Comparison of ENCODE assay signal across 8 cellular contexts in the genomic region with DNA sequence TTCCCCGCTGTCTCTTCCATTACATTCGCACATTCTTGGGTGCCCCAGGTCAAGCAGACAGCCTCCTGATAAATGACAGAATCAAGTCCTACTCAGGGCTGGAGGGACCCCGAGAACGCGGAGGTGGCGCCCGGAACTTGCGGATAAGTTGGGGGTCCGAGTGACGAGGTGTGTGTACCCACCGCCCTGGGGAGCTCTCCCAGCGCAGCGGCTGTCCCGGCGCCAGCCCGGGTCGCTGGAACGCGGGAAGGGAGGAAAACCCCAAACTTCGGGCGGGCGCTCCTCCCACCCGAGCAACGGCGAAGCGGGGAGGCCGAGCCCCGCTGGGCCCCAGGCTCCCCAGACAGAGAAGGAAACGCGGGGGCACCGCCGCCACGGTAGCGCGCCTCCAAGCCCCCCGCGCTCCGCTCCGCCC. TPM values are rescaled to one million over a fixed set of nuclear protein-coding genes. Genes with fewer than 3 reads are reported as not detected.
A peak's percentile ranks its signal among the peaks of the same experiment; 100 is the strongest.
DNase-seq lines count a peak whose midpoint lies in the region; ATAC-seq, FAIRE-seq and TF ChIP-seq lines count a peak whose summit lies in the region.

No MANE protein-coding gene starts in this region.

- H3K9me3 ChIP-seq in right cardiac atrium (ENCODE audit: control insufficient read depth, low read length) (no peaks in the 10 kb centered on the region), small intestine (ENCODE audit: control insufficient read depth, low read depth) (no peaks in the 10 kb centered on the region)

- POLR2A ChIA-PET in activated CD4-positive, alpha-beta memory T cell treated with anti-CD3 and anti-CD28 coated beads for 36 hours (lab: Charles Lee): interaction anchor here (1.3 to 4.2 kb wide), 3 partner anchors 9 to 175 kb away, joined by 6 to 36 read pairs (median 13); partner anchors contain the start of genes FEM1B and PIAS1

- H3K9me3 Mint-ChIP-seq in activated CD4-positive, alpha-beta memory T cell treated with anti-CD3 and anti-CD28 coated beads for 36 hours: no peaks in the 10 kb centered on the region

- CTCF ChIA-PET in activated CD4-positive, alpha-beta memory T cell treated with anti-CD3 and anti-CD28 coated beads for 36 hours (lab: Charles Lee): interaction anchor here (1.2 to 1.7 kb wide), 2 partner anchors 10 to 49 kb away, joined by 3 to 8 read pairs; partner anchors contain the start of gene FEM1B

- H3K27me3 ChIP-seq in right cardiac atrium (ENCODE audit: control insufficient read depth, insufficient read depth): no peaks in the 10 kb centered on the region
- no peaks in the 10 kb centered on the region for H3K27me3 ChIP-seq in small intestine (ENCODE audit: control insufficient read depth in 2 of 2, insufficient read depth in 2 of 2, low read length in 2 of 2)

- no peaks in the 10 kb centered on the region for H3K27me3 Mint-ChIP-seq in activated CD4-positive, alpha-beta memory T cell treated with anti-CD3 and anti-CD28 coated beads for 36 hours

- H3K4me3 ChIP-seq in GM12864 (ENCODE audit: low read depth, low read length): peak overlapping the region; percentile 85
- peak overlapping the region; percentile 74 for H3K4me3 ChIP-seq in right cardiac atrium (ENCODE audit: low read length)
- H3K4me3 ChIP-seq in small intestine (ENCODE audit: low read depth in 1 of 2, low read length in 2 of 2): peak overlapping the region; percentile 82 to 85

- intact Hi-C loops in activated CD4-positive, alpha-beta memory T cell treated with anti-CD3 and anti-CD28 coated beads for 36 hours (cut with micrococcal nuclease): loop anchor here (1.0 to 5.0 kb wide), 4 partner anchors 20 to 367 kb away; partner anchors contain the start of genes FEM1B and PIAS1
- intact Hi-C loops in right cardiac atrium (cut with DNase I): no loop called here

- ATAC-seq in HG03025 (IDR thresholded peaks at IDR 0.05; ENCODE audit: low FRiP score, unreplicated experiment) (peak; percentile 15), right cardiac atrium (peak; percentile 2 to 6), GM18868 (IDR thresholded peaks at IDR 0.05; ENCODE audit: unreplicated experiment) (no peak)

- peaks cover 1% of the 10 kb centered on the region for H3K36me3 Mint-ChIP-seq in activated CD4-positive, alpha-beta memory T cell treated with anti-CD3 and anti-CD28 coated beads for 36 hours

- H3K27ac ChIP-seq in right cardiac atrium (ENCODE audit: low read length) (no peak overlapping the region), small intestine (ENCODE audit: low read depth in 1 of 2, low read length in 1 of 2) (peak overlapping the region in 1 of 2 donors; percentile 89)

- H3K36me3 ChIP-seq in small intestine (ENCODE audit: control insufficient read depth in 2 of 2, insufficient read depth in 2 of 2, low read length in 2 of 2): no peaks in the 10 kb centered on the region

- no peak for FAIRE-seq in small intestine (lab: Jason Lieb, UNC)

- no peak for TF ChIP-seq CTCF in GM12864 (IDR thresholded peaks at IDR 0.05; ENCODE audit: low read depth, low read length, missing control alignments)

- no peaks in the 10 kb centered on the region for H3K4me1 ChIP-seq in right cardiac atrium (ENCODE audit: control insufficient read depth, insufficient read depth, low read length)
- H3K4me1 ChIP-seq in small intestine (ENCODE audit: control insufficient read depth in 2 of 2, insufficient read depth in 1 of 2, low read depth in 1 of 2, low read length in 1 of 2): peaks cover 0 to 15% of the 10 kb centered on the region in 2 donors

- H3K4me1 Mint-ChIP-seq in activated CD4-positive, alpha-beta memory T cell treated with anti-CD3 and anti-CD28 coated beads for 36 hours (ENCODE audit: low read depth): peaks cover 36% of the 10 kb centered on the region

- WGBS in right cardiac atrium: under 1% methylated on average over 39 of the region's 39 CpGs
- 1% methylated on average over 18 to 39 of the region's 39 CpGs for WGBS in small intestine, 3 donors

- peak overlapping the region; percentile 83 for H3K4me3 Mint-ChIP-seq in activated CD4-positive, alpha-beta memory T cell treated with anti-CD3 and anti-CD28 coated beads for 36 hours

- DNase-seq in GM12864 (ENCODE audit: low read depth) (no peak), right cardiac atrium (no peak), small intestine (no peak), C1 segment of cervical spinal cord (lab: John Stamatoyannopoulos, UW) (no peak), NCI-H2029 (lab: John Stamatoyannopoulos, UW) (no peak)
- DNase-seq in activated CD4-positive, alpha-beta memory T cell treated with anti-CD3 and anti-CD28 coated beads for 36 hours: no peak

- peak overlapping the region; percentile 61 for H3K27ac Mint-ChIP-seq in activated CD4-positive, alpha-beta memory T cell treated with anti-CD3 and anti-CD28 coated beads for 36 hours

RNA-seq across cellular contexts. Expression of gene CLN6, which starts 0.6 kb away (rescaled TPM):
- 10 to 100 TPM; 32.9 to 34.2 TPM for total RNA-seq in activated CD4-positive, alpha-beta memory T cell treated with anti-CD3 and anti-CD28 coated beads for 36 hours
- total RNA-seq in right cardiac atrium: 1 to 10 TPM; 7.0 to 8.9 (median 7.7) TPM
- polyA plus RNA-seq in right cardiac atrium (6.8 TPM), small intestine (10 to 100 TPM in 1 of 3 donors, 1 to 10 TPM in 2; 5.8 to 43.7 (median 7.8) TPM)

RNA-seq across cellular contexts. Expression of gene CALML4, which starts 23.8 kb away (rescaled TPM):
- total RNA-seq in activated CD4-positive, alpha-beta memory T cell treated with anti-CD3 and anti-CD28 coated beads for 36 hours: 1 to 10 TPM; 5.3 to 7.0 TPM
- total RNA-seq in right cardiac atrium: 1 to 10 TPM; 1.5 to 2.3 (median 1.8) TPM
- polyA plus RNA-seq in right cardiac atrium (2.4 TPM), small intestine (100 to 1,000 TPM; 127 to 288 (median 183) TPM)

RNA-seq across cellular contexts. Expression of gene FEM1B, which starts 48.6 kb away (rescaled TPM):
- 10 to 100 TPM; 32.6 to 34.2 TPM for total RNA-seq in activated CD4-positive, alpha-beta memory T cell treated with anti-CD3 and anti-CD28 coated beads for 36 hours
- 10 to 100 TPM; 53.5 to 86.9 (median 57.4) TPM for total RNA-seq in right cardiac atrium
- polyA plus RNA-seq in right cardiac atrium: 13.8 TPM
- polyA plus RNA-seq in small intestine: 10 to 100 TPM; 11.3 to 14.9 (median 12.3) TPM
